23 cellular contexts compared by ENCODE assay signal in the genomic region with DNA sequence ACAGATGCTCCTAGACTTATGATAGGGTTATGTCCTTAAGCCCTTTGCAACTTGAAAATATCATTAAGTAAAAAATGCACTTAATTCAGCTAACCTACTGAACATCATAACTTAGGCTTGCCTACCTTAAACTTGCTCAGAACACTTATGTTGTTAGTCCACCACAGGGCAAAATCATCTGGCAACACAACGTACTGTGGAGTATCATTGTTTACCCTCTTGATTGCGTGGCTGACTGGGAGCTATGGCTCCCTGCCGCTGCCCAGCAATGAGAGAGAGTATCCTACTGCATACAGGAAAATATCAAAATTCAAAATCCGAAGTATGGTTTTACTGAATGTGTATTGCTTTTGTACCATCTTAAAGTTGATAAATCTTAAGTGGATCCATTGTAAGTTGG.
"Had no signal": no experiment of that assay in that cellular context is flagged by ENCODE, and none has a peak within 500 bp of the region (broad histone marks: within the 10 kb centered on the region; RNA-seq: fewer than 3 reads in every experiment).

No MANE protein-coding gene starts in this region.

- H3K27ac ChIP-seq: neural progenitor cell, ovary, parathyroid adenoma, psoas muscle, right lobe of liver, sigmoid colon, stomach, thoracic aorta, thyroid gland, tibial nerve, upper lobe of left lung, vagina had no signal

- H3K9ac ChIP-seq: neural progenitor cell, parathyroid adenoma had no signal

- FAIRE-seq: urothelium cell line had no signal

- H3K4me2 ChIP-seq: neural progenitor cell had no signal

- H3K36me3 ChIP-seq: ovary, right lobe of liver, sigmoid colon, thoracic aorta, thyroid gland, upper lobe of left lung, vagina had no signal

- H3K4me1 ChIP-seq: parathyroid adenoma, psoas muscle, right lobe of liver, sigmoid colon, stomach, thyroid gland, upper lobe of left lung, vagina had no signal

- H3K27me3 ChIP-seq: neural progenitor cell, ovary, right lobe of liver, sigmoid colon, stomach, thyroid gland, tibial nerve, upper lobe of left lung, vagina had no signal

- H3K9me3 ChIP-seq: ovary, psoas muscle, right lobe of liver, sigmoid colon, stomach, thoracic aorta, thyroid gland, tibial nerve, upper lobe of left lung, vagina had no signal

- DNase-seq: natural killer cell; occipital lobe; ovary; psoas muscle; right cardiac atrium; right lobe of liver; sigmoid colon; small intestine; stimulated activated CD4-positive, alpha-beta T cell treated with anti-CD3 and anti-CD28 coated beads, Interleukin-2, amount 100 ng/mL, for 24 hours; stimulated activated CD4-positive, alpha-beta T cell treated with anti-CD3 and anti-CD28 coated beads, Interleukin-2, amount 100 ng/mL, for 48 hours; stimulated activated CD4-positive, alpha-beta T cell treated with anti-CD3 and anti-CD28 coated beads, Interleukin-4, amount 100 ng/mL, for 24 hours; stimulated activated naive B cell treated with anti-CD40 and anti-IgM and Interleukin-4, amounts not matched to agents 10 μg/mL and 1 μg/mL and 100 μg/mL, for 72 hours; stimulated activated naive CD4-positive, alpha-beta T cell treated with Interleukin-2 at 50 U/mL for 16 hours; stomach; thyroid gland; trophoblast cell; upper lobe of left lung had no signal

- H3K4me3 ChIP-seq: neural progenitor cell, ovary, psoas muscle, right lobe of liver, sigmoid colon, stomach, thoracic aorta, thyroid gland, tibial nerve, upper lobe of left lung, vagina had no signal

- H3K79me2 ChIP-seq: parathyroid adenoma had no signal

- H2AFZ ChIP-seq: neural progenitor cell, parathyroid adenoma had no signal
